Comparison of ENCODE assay signal across 26 cellular contexts in genomic region chr16:50731989-50732589, GRCh38. TPM values are rescaled to one million over a fixed set of nuclear protein-coding genes. Genes with fewer than 3 reads are reported as not detected.
DNase-seq lines count a peak whose midpoint lies in the region; ATAC-seq, FAIRE-seq and TF ChIP-seq lines count a peak whose summit lies in the region.
"Had no signal": no experiment of that assay in that cellular context is flagged by ENCODE, and none has a peak within 500 bp of the region (broad histone marks: within the 10 kb centered on the region; RNA-seq: fewer than 3 reads in every experiment).

No MANE protein-coding gene starts in this region.

- ATAC-seq in activated naive CD4-positive, alpha-beta T cell treated with anti-CD3 and anti-CD28 coated beads, Interleukin-2, amount 50 U/mL, for 72 hours = no peak
- ATAC-seq in naive thymus-derived CD4-positive, alpha-beta T cell = no peak
- no peak for ATAC-seq in HG03196 (IDR thresholded peaks at IDR 0.05; ENCODE audit: unreplicated experiment)
- ATAC-seq: body of pancreas; left lobe of liver; pancreas; stimulated activated naive B cell treated with anti-CD40 and anti-IgM and Interleukin-4, amounts not matched to agents 10 μg/mL and 1 μg/mL and 100 μg/mL, for 72 hours had no signal

- peak overlapping the region; percentile 66 for H3K27ac Mint-ChIP-seq in activated naive CD8-positive, alpha-beta T cell
- H3K27ac Mint-ChIP-seq in activated naive CD8-positive, alpha-beta T cell treated with anti-CD3 and anti-CD28 coated beads for 36 hours = no peak overlapping the region
- peak overlapping the region; percentile 42 to 51 for H3K27ac Mint-ChIP-seq in activated naive CD4-positive, alpha-beta T cell treated with anti-CD3 and anti-CD28 coated beads, Interleukin-2, amount 50 U/mL, for 72 hours
- peak overlapping the region; percentile 38 to 92 (median 84) for H3K27ac Mint-ChIP-seq in naive thymus-derived CD4-positive, alpha-beta T cell
- H3K27ac Mint-ChIP-seq: stimulated activated naive B cell treated with anti-CD40 and anti-IgM and Interleukin-4, amounts not matched to agents 10 μg/mL and 1 μg/mL and 100 μg/mL, for 72 hours had no signal

- CTCF ChIA-PET in naive thymus-derived CD4-positive, alpha-beta T cell (lab: Charles Lee) = interaction anchor here (1.5 to 2.6 kb wide), 2 partner anchors 12 to 51 kb away, joined by 4 to 11 read pairs; partner anchors contain the start of gene SNX20

- H3K27ac ChIP-seq in naive thymus-derived CD4-positive, alpha-beta T cell (ENCODE audit: low read depth, low read length) = peak overlapping the region; percentile 27
- H3K27ac ChIP-seq: body of pancreas, pancreas, spleen had no signal

- POLR2A ChIA-PET in naive thymus-derived CD4-positive, alpha-beta T cell (lab: Charles Lee) = interaction anchor here (0.7 to 3.5 kb wide), 8 partner anchors 9 to 51 kb away, joined by 3 to 32 read pairs (median 11); partner anchors contain the start of genes CYLD and SNX20

- TF ChIP-seq POLR2A in H54 (IDR thresholded peaks at IDR 0.05; ENCODE audit: low read depth, low read length) = no peak

- peaks cover 5% of the 10 kb centered on the region for H3K36me3 Mint-ChIP-seq in activated naive CD8-positive, alpha-beta T cell
- H3K36me3 Mint-ChIP-seq in activated naive CD8-positive, alpha-beta T cell treated with anti-CD3 and anti-CD28 coated beads for 36 hours = peaks cover 5% of the 10 kb centered on the region
- H3K36me3 Mint-ChIP-seq in activated naive CD4-positive, alpha-beta T cell treated with anti-CD3 and anti-CD28 coated beads, Interleukin-2, amount 50 U/mL, for 72 hours = no peaks in the 10 kb centered on the region
- peaks cover 0 to 45% (median 16%) of the 10 kb centered on the region in 5 donors for H3K36me3 Mint-ChIP-seq in naive thymus-derived CD4-positive, alpha-beta T cell

- FAIRE-seq in H54 (lab: Jason Lieb, UNC) = no peak
- FAIRE-seq: G401.6, GM19239, pancreas had no signal

- no peaks in the 10 kb centered on the region for H3K27me3 Mint-ChIP-seq in activated naive CD8-positive, alpha-beta T cell
- H3K27me3 Mint-ChIP-seq in activated naive CD8-positive, alpha-beta T cell treated with anti-CD3 and anti-CD28 coated beads for 36 hours = no peaks in the 10 kb centered on the region
- no peaks in the 10 kb centered on the region for H3K27me3 Mint-ChIP-seq in naive thymus-derived CD4-positive, alpha-beta T cell
- H3K27me3 Mint-ChIP-seq: stimulated activated naive B cell treated with anti-CD40 and anti-IgM and Interleukin-4, amounts not matched to agents 10 μg/mL and 1 μg/mL and 100 μg/mL, for 72 hours had no signal

- H3K4me3 Mint-ChIP-seq in activated naive CD8-positive, alpha-beta T cell = peak overlapping the region; percentile 13
- no peak overlapping the region for H3K4me3 Mint-ChIP-seq in activated naive CD8-positive, alpha-beta T cell treated with anti-CD3 and anti-CD28 coated beads for 36 hours
- peak overlapping the region in 7 of 10 donors; percentile 7 to 73 (median 46) for H3K4me3 Mint-ChIP-seq in naive thymus-derived CD4-positive, alpha-beta T cell
- H3K4me3 Mint-ChIP-seq: stimulated activated naive B cell treated with anti-CD40 and anti-IgM and Interleukin-4, amounts not matched to agents 10 μg/mL and 1 μg/mL and 100 μg/mL, for 72 hours had no signal

- DNase-seq in activated naive CD8-positive, alpha-beta T cell treated with anti-CD3 and anti-CD28 coated beads for 36 hours = no peak
- DNase-seq in activated naive CD4-positive, alpha-beta T cell treated with anti-CD3 and anti-CD28 coated beads, Interleukin-2, amount 50 U/mL, for 72 hours (ENCODE audit: low spot score in 2 of 2) = no peak
- peak in 1 of 9 donors; percentile 7 for DNase-seq in naive thymus-derived CD4-positive, alpha-beta T cell
- DNase-seq in H54 (ENCODE audit: insufficient read length, low spot score) (no peak), activated gamma-delta T cell treated with Interleukin-2 at 50 U/mL for 16 hours (no peak)
- DNase-seq: activated CD4-positive, alpha-beta T cell treated with anti-CD3 and anti-CD28 coated beads for 4 hours; body of pancreas; DMS53; effector CD8-positive, alpha-beta T cell; erythroblast; foreskin melanocyte; mesendoderm; NCI-H1694; NCI-H510A; NK-92 treated with Interleukin-12 subunit alpha and Interleukin-12 subunit beta, amount 100 ng/mL, for 24 hours; pancreas; SHP77 treated with DMSO at 0.1 percent for 48 hours; spleen; stimulated activated CD4-positive, alpha-beta T cell treated with anti-CD3 and anti-CD28 coated beads, Interleukin-2, amount 100 ng/mL, for 48 hours; stimulated activated naive B cell treated with anti-CD40 and anti-IgM and Interleukin-4, amounts not matched to agents 10 μg/mL and 1 μg/mL and 100 μg/mL, for 72 hours had no signal

- H3K4me1 Mint-ChIP-seq in activated naive CD8-positive, alpha-beta T cell (ENCODE audit: low read depth) = peaks cover 16% of the 10 kb centered on the region
- H3K4me1 Mint-ChIP-seq in activated naive CD8-positive, alpha-beta T cell treated with anti-CD3 and anti-CD28 coated beads for 36 hours = peaks cover 15% of the 10 kb centered on the region
- H3K4me1 Mint-ChIP-seq in naive thymus-derived CD4-positive, alpha-beta T cell = peaks cover 16 to 39% (median 23%) of the 10 kb centered on the region in 7 donors

- H3K4me1 ChIP-seq in naive thymus-derived CD4-positive, alpha-beta T cell (ENCODE audit: control insufficient read depth in 2 of 2, insufficient read depth in 2 of 2, low read length in 2 of 2) = peaks cover 0 to 4% of the 10 kb centered on the region in 2 donors
- H3K4me1 ChIP-seq: body of pancreas, pancreas had no signal

- H3K27me3 ChIP-seq in naive thymus-derived CD4-positive, alpha-beta T cell (ENCODE audit: control insufficient read depth in 2 of 2, insufficient read depth in 2 of 2, low read length in 2 of 2) = no peaks in the 10 kb centered on the region
- H3K27me3 ChIP-seq: body of pancreas, pancreas, spleen had no signal

- H3K36me3 ChIP-seq in naive thymus-derived CD4-positive, alpha-beta T cell (ENCODE audit: control insufficient read depth in 2 of 3, insufficient read depth in 3 of 3, low read length in 3 of 3) = no peaks in the 10 kb centered on the region
- H3K36me3 ChIP-seq: pancreas had no signal

- H3K4me3 ChIP-seq in naive thymus-derived CD4-positive, alpha-beta T cell (ENCODE audit: low read length) = no peak overlapping the region
- H3K4me3 ChIP-seq: body of pancreas, pancreas, spleen had no signal

- no peaks in the 10 kb centered on the region for H3K9me3 Mint-ChIP-seq in activated naive CD8-positive, alpha-beta T cell (ENCODE audit: low read depth)
- peaks cover 2% of the 10 kb centered on the region for H3K9me3 Mint-ChIP-seq in activated naive CD8-positive, alpha-beta T cell treated with anti-CD3 and anti-CD28 coated beads for 36 hours
- H3K9me3 Mint-ChIP-seq in activated naive CD4-positive, alpha-beta T cell treated with anti-CD3 and anti-CD28 coated beads, Interleukin-2, amount 50 U/mL, for 72 hours = peaks cover 0 to 12% of the 10 kb centered on the region in 2 donors
- H3K9me3 Mint-ChIP-seq in naive thymus-derived CD4-positive, alpha-beta T cell = peaks cover 0 to 4% (median 0%) of the 10 kb centered on the region in 11 donors

- H3K9me3 ChIP-seq in naive thymus-derived CD4-positive, alpha-beta T cell (ENCODE audit: control insufficient read depth in 2 of 3, low read length in 3 of 3) = no peaks in the 10 kb centered on the region
- H3K9me3 ChIP-seq: body of pancreas, pancreas, spleen had no signal

- intact Hi-C loops in naive thymus-derived CD4-positive, alpha-beta T cell (cut with micrococcal nuclease) = loop anchor here (1.0 to 2.0 kb wide), 3 partner anchors 9 to 15 kb away; no protein-coding TSS in a partner anchor

RNA-seq across cellular contexts. Expression of gene CYLD, which starts 9.8 kb away (rescaled TPM):
- 10 to 100 TPM; 94.3 to 97.9 TPM for total RNA-seq in activated naive CD8-positive, alpha-beta T cell treated with anti-CD3 and anti-CD28 coated beads for 36 hours
- total RNA-seq in activated naive CD4-positive, alpha-beta T cell treated with anti-CD3 and anti-CD28 coated beads, Interleukin-2, amount 50 U/mL, for 72 hours = 10 to 100 TPM; 88.2 to 92.9 TPM
- 100 to 1,000 TPM; 259 to 393 (median 336) TPM for total RNA-seq in naive thymus-derived CD4-positive, alpha-beta T cell
- polyA plus RNA-seq in naive thymus-derived CD4-positive, alpha-beta T cell = 100 to 1,000 TPM; 170 to 224 TPM

RNA-seq across cellular contexts. Expression of gene NOD2, which starts 38.7 kb away (rescaled TPM):
- 1 to 10 TPM in 1 of 2 experiments, under 1 TPM in 1; 0.78 to 1.2 TPM for total RNA-seq in activated naive CD8-positive, alpha-beta T cell treated with anti-CD3 and anti-CD28 coated beads for 36 hours
- total RNA-seq in activated naive CD4-positive, alpha-beta T cell treated with anti-CD3 and anti-CD28 coated beads, Interleukin-2, amount 50 U/mL, for 72 hours = 1 to 10 TPM in 1 of 2 donors, under 1 TPM in 1; 0.59 to 5.1 TPM
- total RNA-seq in naive thymus-derived CD4-positive, alpha-beta T cell = 10 to 100 TPM in 2 of 5 experiments, 1 to 10 TPM in 1, under 1 TPM in 2; 0.49 to 40.5 (median 4.8) TPM
- polyA plus RNA-seq in naive thymus-derived CD4-positive, alpha-beta T cell = under 1 TPM; 0.06 TPM

RNA-seq across cellular contexts. Expression of gene SNX20, which starts 51.0 kb away (rescaled TPM):
- 10 to 100 TPM; 25.8 to 26.0 TPM for total RNA-seq in activated naive CD8-positive, alpha-beta T cell treated with anti-CD3 and anti-CD28 coated beads for 36 hours
- total RNA-seq in activated naive CD4-positive, alpha-beta T cell treated with anti-CD3 and anti-CD28 coated beads, Interleukin-2, amount 50 U/mL, for 72 hours = 10 to 100 TPM; 36.7 to 48.4 TPM
- total RNA-seq in naive thymus-derived CD4-positive, alpha-beta T cell = 10 to 100 TPM; 32.4 to 94.9 (median 70.8) TPM
- 10 to 100 TPM; 62.6 to 96.1 TPM for polyA plus RNA-seq in naive thymus-derived CD4-positive, alpha-beta T cell
- total RNA-seq: LHCN-M2 had no signal
